In genomic region chr10:23096814-23097549, GRCh38 we compare ENCODE assay signal across 8 cellular contexts. TPM values are rescaled to one million over a fixed set of nuclear protein-coding genes. Genes with fewer than 3 reads are reported as not detected.
A peak's percentile ranks its signal among the peaks of the same experiment; 100 is the strongest.
DNase-seq lines count a peak whose midpoint lies in the region; ATAC-seq and TF ChIP-seq lines count a peak whose summit lies in the region.

No MANE protein-coding gene starts in this region.

- CTCF ChIA-PET in mammary epithelial cell (lab: Charles Lee; ENCODE audit: low non-redundant PET): no interaction called here

- H3K9ac ChIP-seq in mammary epithelial cell (ENCODE audit: insufficient read depth, low read length) (peak overlapping the region; percentile 76), mucosa of rectum (ENCODE audit: low read depth in 1 of 2, low read length in 2 of 2) (peak overlapping the region in 1 of 2 donors; percentile 94)

- peak; percentile 61 for DNase-seq in DMS79 treated with DMSO at 0.1 percent for 48 hours (lab: John Stamatoyannopoulos, UW)
- DNase-seq in NCI-H128 (lab: John Stamatoyannopoulos, UW; ENCODE audit: unreplicated experiment): peak; percentile 29
- DNase-seq in mammary epithelial cell: peak; percentile 37
- DNase-seq in T-helper 9 cell: no peak
- DNase-seq in occipital lobe (lab: John Stamatoyannopoulos, UW): no peak
- DNase-seq in H7: no peak

- 16% methylated on average over 6 of the region's 8 CpGs for WGBS in mammary epithelial cell (ENCODE audit: low coverage, missing lambda C conversion rate)

- H3K36me3 ChIP-seq in mammary epithelial cell (ENCODE audit: insufficient read depth, low read length) (no peaks in the 10 kb centered on the region), mucosa of rectum (ENCODE audit: control insufficient read depth in 2 of 2, insufficient read depth in 2 of 2, low read length in 2 of 2) (no peaks in the 10 kb centered on the region), H7 (replicated peaks; ENCODE audit: control insufficient read depth, insufficient read depth, low read length) (peaks cover 2% of the 10 kb centered on the region; the same call in 1 of the 2 replicates)

- intact Hi-C loops in mammary epithelial cell (cut with micrococcal nuclease): no loop called here

- H3K4me1 ChIP-seq in mammary epithelial cell (ENCODE audit: insufficient read depth, low read length) (peaks cover 31% of the 10 kb centered on the region), mucosa of rectum (ENCODE audit: control insufficient read depth in 2 of 2, insufficient read depth in 2 of 2, low read length in 2 of 2) (peaks cover 17 to 21% of the 10 kb centered on the region in 2 donors)

- TF ChIP-seq CTCF in mammary epithelial cell (conservative IDR thresholded peaks at IDR 0.05 in 1 of 2, IDR thresholded peaks at IDR 0.05 in 1 of 2; ENCODE audit: extremely low read depth in 1 of 2, insufficient read depth in 1 of 2, low read depth in 1 of 2, low read length in 2 of 2): no peak

- H3K9me3 ChIP-seq in mammary epithelial cell (replicated peaks; ENCODE audit: insufficient read depth, low read length) (no peaks in the 10 kb centered on the region), mucosa of rectum (ENCODE audit: control insufficient read depth in 2 of 2, low read length in 2 of 2) (no peaks in the 10 kb centered on the region)

- no peak for ATAC-seq in HG03442 (IDR thresholded peaks at IDR 0.05; ENCODE audit: unreplicated experiment)

- H3K27ac ChIP-seq in mammary epithelial cell (ENCODE audit: insufficient read depth, low read depth, low read length): no peak overlapping the region
- peak overlapping the region in 1 of 2 donors; percentile 27 for H3K27ac ChIP-seq in mucosa of rectum (ENCODE audit: low read depth in 2 of 2, low read length in 2 of 2)

- peak overlapping the region; percentile 92 for H3K4me2 ChIP-seq in mammary epithelial cell (ENCODE audit: insufficient read depth, low read depth, low read length)

- H3K27me3 ChIP-seq in mammary epithelial cell (ENCODE audit: insufficient read depth, low read length) (no peaks in the 10 kb centered on the region), mucosa of rectum (ENCODE audit: control insufficient read depth in 2 of 2, insufficient read depth in 2 of 2, low read length in 2 of 2) (no peaks in the 10 kb centered on the region), H7 (ENCODE audit: control insufficient read depth, insufficient read depth, low read length) (no peaks in the 10 kb centered on the region)

- BruUV-seq in mammary epithelial cell (replicated peaks; lab: Mats Ljungman, UMichigan): TSS peak; percentile 64

- in situ Hi-C loops in mammary epithelial cell (cut with MboI; ENCODE audit: low sequenced_read_pairs in 2 of 2): no loop called here

- peaks cover 16% of the 10 kb centered on the region for H3K79me2 ChIP-seq in mammary epithelial cell (ENCODE audit: insufficient read depth, low read length)

- H4K20me1 ChIP-seq in mammary epithelial cell (ENCODE audit: insufficient read depth, low read length): no peaks in the 10 kb centered on the region

- peak overlapping the region; percentile 95 for H2AFZ ChIP-seq in mammary epithelial cell (ENCODE audit: low read depth, low read length)

- H3K4me3 ChIP-seq in mammary epithelial cell (replicated peaks in 1 of 3; ENCODE audit: insufficient read depth in 1 of 3, low read depth in 2 of 3, low read length in 3 of 3) (peak overlapping the region; percentile 67 to 81 (median 71)), mucosa of rectum (ENCODE audit: low read length in 2 of 2) (peak overlapping the region; percentile 75 to 77), H7 (ENCODE audit: insufficient read depth, low read depth, low read length) (no peak overlapping the region)

- dilution Hi-C loops in mammary epithelial cell (cut with HindIII; ENCODE audit: low sequenced_read_pairs): no loop called here

RNA-seq across cellular contexts. Expression of gene MSRB2, which starts 1.6 kb away (rescaled TPM):
- total RNA-seq in mammary epithelial cell: 10 to 100 TPM in 1 of 2 donors, 1 to 10 TPM in 1; 7.8 to 20.9 TPM
- polyA plus RNA-seq in mammary epithelial cell: 15.7 TPM
- 19.2 TPM for polyA minus RNA-seq in mammary epithelial cell
- total RNA-seq in occipital lobe: 16.8 TPM
- 17.5 and 19.2 TPM in 2 replicates for total RNA-seq in H7 (2014; rRNA removed; shearing (Covaris generic))

Comparison
In these comparisons a context has a peak if more than half of its experiments do, and no peak if none do; other contexts are left out.
1. DNase-seq: peak in DMS79 treated with DMSO at 0.1 percent for 48 hours (single experiment), NCI-H128 (single experiment) and mammary epithelial cell (single experiment); none in T-helper 9 cell (single experiment), occipital lobe (single experiment) and H7 (single experiment).